In the genomic region with DNA sequence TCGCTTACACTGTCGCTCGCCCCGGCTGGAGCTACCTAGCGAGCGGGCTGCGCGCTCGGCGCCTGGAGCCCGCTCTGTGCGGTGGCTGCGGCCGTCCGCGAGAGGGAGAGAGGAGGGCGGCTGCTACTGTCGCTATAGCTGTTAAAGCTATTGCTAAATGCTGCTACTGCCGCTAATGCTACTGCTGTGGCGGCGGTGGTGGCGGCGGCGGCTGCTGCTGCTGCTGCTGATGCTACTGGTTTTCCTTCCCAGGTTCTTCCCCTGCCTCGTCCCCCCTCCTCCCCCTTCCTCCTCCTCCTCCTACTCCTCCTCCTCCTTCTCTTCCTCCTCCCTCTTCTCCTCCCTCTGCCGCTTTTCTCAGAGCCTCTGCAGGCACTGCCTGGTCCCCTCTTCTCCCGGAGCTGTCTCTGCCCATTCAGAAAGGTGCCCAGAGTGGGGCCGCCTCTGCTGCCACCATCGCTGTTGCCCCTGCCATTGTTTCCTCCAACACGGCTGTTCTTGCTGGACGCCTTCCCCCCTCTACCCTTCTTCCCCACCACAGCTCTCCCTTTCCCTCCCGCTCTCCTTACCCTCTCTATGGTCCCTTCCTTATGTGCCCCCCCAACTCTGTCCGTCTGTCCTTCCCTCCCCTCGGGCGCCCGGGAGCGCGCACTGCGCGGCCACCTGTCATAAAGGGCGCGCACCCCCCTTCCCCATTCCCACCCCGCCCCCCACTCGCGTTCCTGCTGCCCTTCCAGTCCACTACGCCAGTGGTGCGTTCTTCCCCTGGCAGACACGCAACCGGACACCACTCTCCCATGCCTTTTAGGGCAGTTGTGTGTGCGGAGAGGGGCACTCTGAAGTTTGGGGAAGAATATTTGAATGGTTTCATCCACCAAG, we compare ENCODE assay signal across 8 cellular contexts. TPM values are rescaled to one million over a fixed set of nuclear protein-coding genes. Genes with fewer than 3 reads are reported as not detected.
DNase-seq lines count a peak whose midpoint lies in the region; ATAC-seq and TF ChIP-seq lines count a peak whose summit lies in the region.

A gene (minus strand): TSS at position 243 of the 879 bp plus-strand sequence.

- H3K27ac ChIP-seq in CD8-positive, alpha-beta T cell (ENCODE audit: low read depth, low read length) = peak within 1 kb of the TSS; percentile 20
- no peak within 1 kb of the TSS for H3K27ac ChIP-seq in ectodermal cell (ENCODE audit: insufficient read depth, low read depth, low read length, poor library complexity, severe bottlenecking)
- H3K27ac ChIP-seq in mucosa of rectum (ENCODE audit: low read depth in 2 of 2, low read length in 2 of 2) = peak within 1 kb of the TSS; percentile 23 to 37
- peak within 1 kb of the TSS in 2 of 3 donors; percentile 33 to 40 for H3K27ac ChIP-seq in thyroid gland

- no peak for TF ChIP-seq CTCF in CD8-positive, alpha-beta T cell (IDR thresholded peaks at IDR 0.05)
- peak in 1 of 6 experiments; percentile 17 for TF ChIP-seq CTCF in thyroid gland (IDR thresholded peaks at IDR 0.05)

- no peaks in the 10 kb centered on the region for H3K4me1 ChIP-seq in CD8-positive, alpha-beta T cell (ENCODE audit: insufficient read depth, low read length)
- H3K4me1 ChIP-seq in ectodermal cell (ENCODE audit: control insufficient read depth, insufficient read depth, low read length) = no peaks in the 10 kb centered on the region
- peaks cover 0 to 2% of the 10 kb centered on the region in 2 donors for H3K4me1 ChIP-seq in mucosa of rectum (ENCODE audit: control insufficient read depth in 2 of 2, insufficient read depth in 2 of 2, low read length in 2 of 2)
- peaks cover 0 to 8% of the 10 kb centered on the region in 2 donors for H3K4me1 ChIP-seq in thyroid gland

- TF ChIP-seq POLR2A in GM19193 (IDR thresholded peaks at IDR 0.05; ENCODE audit: extremely low read depth, insufficient read depth, insufficient read length) (peak; percentile 37), thyroid gland (IDR thresholded peaks at IDR 0.05) (peak in 1 of 2 donors; percentile 29)

- POLR2A ChIA-PET in CD8-positive, alpha-beta T cell (lab: Charles Lee) = interaction anchor here (1.4 kb wide), 1 partner anchor 311 kb away, joined by 3 read pairs; a partner anchor contains a TSS
- POLR2A ChIA-PET in T-cell (lab: Charles Lee) = interaction anchor here in 1 of 2 donors (0.6 kb wide), 1 partner anchor 440 kb away, joined by 3 read pairs; no protein-coding TSS in a partner anchor

- peak within 1 kb of the TSS; percentile 88 for H3K4me3 Mint-ChIP-seq in CD8-positive, alpha-beta T cell
- H3K4me3 Mint-ChIP-seq in T-cell = peak within 1 kb of the TSS; percentile 76 to 90 (median 82)

- peak within 1 kb of the TSS; percentile 54 for H3K4me3 ChIP-seq in CD8-positive, alpha-beta T cell (ENCODE audit: low read depth, low read length)
- H3K4me3 ChIP-seq in ectodermal cell (ENCODE audit: insufficient read depth, low read depth, low read length) = peak within 1 kb of the TSS; percentile 37
- peak within 1 kb of the TSS; percentile 37 to 73 for H3K4me3 ChIP-seq in mucosa of rectum (ENCODE audit: low read length in 2 of 2)
- peak within 1 kb of the TSS in 2 of 3 donors; percentile 15 to 23 for H3K4me3 ChIP-seq in thyroid gland (replicated peaks in 1 of 3)

- H3K9me3 Mint-ChIP-seq in CD8-positive, alpha-beta T cell = no peaks in the 10 kb centered on the region
- no peaks in the 10 kb centered on the region for H3K9me3 Mint-ChIP-seq in T-cell

- no peaks in the 10 kb centered on the region for H3K27me3 ChIP-seq in CD8-positive, alpha-beta T cell (ENCODE audit: insufficient read depth, low read length)
- H3K27me3 ChIP-seq in ectodermal cell (ENCODE audit: control insufficient read depth, insufficient read depth, low read length, poor library complexity, severe bottlenecking) = peaks cover 31% of the 10 kb centered on the region
- H3K27me3 ChIP-seq in mucosa of rectum (ENCODE audit: control insufficient read depth in 2 of 2, insufficient read depth in 2 of 2, low read length in 2 of 2) = no peaks in the 10 kb centered on the region
- H3K27me3 ChIP-seq in thyroid gland = peaks cover 6% of the 10 kb centered on the region

- H3K36me3 ChIP-seq in CD8-positive, alpha-beta T cell (ENCODE audit: insufficient read depth, low read length) = no peaks in the 10 kb centered on the region
- no peaks in the 10 kb centered on the region for H3K36me3 ChIP-seq in ectodermal cell (ENCODE audit: control insufficient read depth, insufficient read depth, low read length)
- no peaks in the 10 kb centered on the region for H3K36me3 ChIP-seq in mucosa of rectum (ENCODE audit: control insufficient read depth in 2 of 2, insufficient read depth in 2 of 2, low read length in 2 of 2)
- no peaks in the 10 kb centered on the region for H3K36me3 ChIP-seq in thyroid gland

- CTCF ChIA-PET in CD8-positive, alpha-beta T cell (lab: Charles Lee) = interaction anchor here (0.6 kb wide), 1 partner anchor 76 kb away, joined by 3 read pairs; no protein-coding TSS in a partner anchor
- CTCF ChIA-PET in T-cell (lab: Charles Lee) = interaction anchor here in 1 of 2 donors (0.9 kb wide), 1 partner anchor 598 kb away, joined by 3 read pairs; no protein-coding TSS in a partner anchor

- WGBS in ectodermal cell, 2 experiments = 2 to 4% methylated on average over 45 of the region's 50 CpGs
- WGBS in thyroid gland, 2 donors = 3 to 4% methylated on average over 24 of the region's 50 CpGs

- peaks cover 19% of the 10 kb centered on the region for H3K27me3 Mint-ChIP-seq in CD8-positive, alpha-beta T cell (ENCODE audit: low read depth)
- peaks cover 24 to 43% of the 10 kb centered on the region in 2 donors for H3K27me3 Mint-ChIP-seq in T-cell

- peak in 4 of 7 experiments; percentile 0 to 50 (median 28) for DNase-seq in CD8-positive, alpha-beta T cell
- DNase-seq in T-cell (peak in 24 of 34 experiments; percentile 2 to 40 (median 20)), thyroid gland (peak; percentile 34 to 40), SW480 (ENCODE audit: low spot score) (no peak)

- no peaks in the 10 kb centered on the region for H3K9me3 ChIP-seq in CD8-positive, alpha-beta T cell (ENCODE audit: low read length)
- no peaks in the 10 kb centered on the region for H3K9me3 ChIP-seq in ectodermal cell (ENCODE audit: control insufficient read depth, low read length)
- H3K9me3 ChIP-seq in mucosa of rectum (ENCODE audit: control insufficient read depth in 2 of 2, low read length in 2 of 2) = no peaks in the 10 kb centered on the region
- H3K9me3 ChIP-seq in thyroid gland = no peaks in the 10 kb centered on the region

- H3K4me1 Mint-ChIP-seq in CD8-positive, alpha-beta T cell (ENCODE audit: low read depth) = peaks cover 9% of the 10 kb centered on the region
- peaks cover 7 to 21% (median 14%) of the 10 kb centered on the region in 3 donors for H3K4me1 Mint-ChIP-seq in T-cell

- ATAC-seq in CD8-positive, alpha-beta T cell = peak; percentile 62
- ATAC-seq in HG03342 (IDR thresholded peaks at IDR 0.05; ENCODE audit: unreplicated experiment) (peak; percentile 53), T-cell (replicated peaks in 1 of 4) (peak; percentile 76 to 83 (median 78))

- H3K9ac ChIP-seq in mucosa of rectum (ENCODE audit: low read depth in 1 of 2, low read length in 2 of 2) = peak within 1 kb of the TSS; percentile 14 to 38

- H3K27ac Mint-ChIP-seq in CD8-positive, alpha-beta T cell = peak within 1 kb of the TSS; percentile 77
- H3K27ac Mint-ChIP-seq in T-cell = peak within 1 kb of the TSS; percentile 36 to 87

- intact Hi-C loops in CD8-positive, alpha-beta T cell (cut with DNase I, micrococcal nuclease) = no loop called here
- intact Hi-C loops in thyroid gland (cut with DNase I) = no loop called here

- H3K36me3 Mint-ChIP-seq in CD8-positive, alpha-beta T cell = no peaks in the 10 kb centered on the region
- no peaks in the 10 kb centered on the region for H3K36me3 Mint-ChIP-seq in T-cell

RNA-seq across cellular contexts. Expression of the gene that starts here (rescaled TPM):
- under 1 TPM; 0.17 to 0.41 TPM for total RNA-seq in CD8-positive, alpha-beta T cell
- 1 to 10 TPM in 1 of 5 donors, under 1 TPM in 4; 0.60 to 2.0 (median 0.75) TPM for total RNA-seq in T-cell
- polyA plus RNA-seq in ectodermal cell (2013, experiment 1 of 4) = 0.54 TPM
- 0.62 TPM for polyA plus RNA-seq in ectodermal cell (2013, experiment 2 of 4)
- polyA plus RNA-seq in ectodermal cell (2013, experiment 3 of 4) = 0.59 TPM
- polyA plus RNA-seq in ectodermal cell (2013, experiment 4 of 4) = 0.61 TPM
- total RNA-seq in thyroid gland = 1 to 10 TPM; 1.6 to 2.5 (median 2.1) TPM

Comparison
In these comparisons a context has a peak if more than half of its experiments do, and no peak if none do; other contexts are left out.
1. Peak in DNase-seq, ATAC-seq, H3K4me3 ChIP-seq and H3K27ac ChIP-seq in CD8-positive, alpha-beta T cell; RNA of the gene not detected or under 1 TPM.